In genomic region chr7:143826578-143826977, GRCh38 we compare ENCODE assay signal across 5 cellular contexts.
A peak's percentile ranks its signal among the peaks of the same experiment; 100 is the strongest.
DNase-seq lines count a peak whose midpoint lies in the region; ATAC-seq lines count a peak whose summit lies in the region.
"Not testable (repeated sequence)": the region's sequence is repeated elsewhere in the genome, so short reads cannot be mapped to it uniquely, and the experiment has no call there.

No MANE protein-coding gene starts in this region.

- peak; percentile 32 for ATAC-seq in SK-N-SH treated with all-trans-retinoic acid at 6 μM for 48 hours
- ATAC-seq in activated T-cell treated with anti-CD3 and anti-CD28 coated beads, Interleukin-2, amount 50 U/mL, for 4 hours = peak; percentile 27 to 35
- peak; percentile 69 for ATAC-seq in activated T-helper 17 cell treated with anti-CD3 and anti-CD28 coated beads, Interleukin-2, amount 50 U/mL, for 72 hours (replicated peaks)
- peak; percentile 76 for ATAC-seq in activated naive CD8-positive, alpha-beta T cell treated with anti-CD3 and anti-CD28 coated beads, Interleukin-2, amount 50 U/mL, for 24 hours
- peak; percentile 36 for ATAC-seq in stimulated activated effector memory CD8-positive, alpha-beta T cell treated with anti-CD3 and anti-CD28 coated beads, Interleukin-12 subunit alpha, Interleukin-12 subunit beta, amount 100 ng/mL, for 72 hours

- not testable (repeated sequence) for H3K4me3 Mint-ChIP-seq in activated T-cell treated with anti-CD3 and anti-CD28 coated beads, Interleukin-2, amount 50 U/mL, for 4 hours; activated T-helper 17 cell treated with anti-CD3 and anti-CD28 coated beads, Interleukin-2, amount 50 U/mL, for 72 hours; activated naive CD8-positive, alpha-beta T cell treated with anti-CD3 and anti-CD28 coated beads, Interleukin-2, amount 50 U/mL, for 24 hours; stimulated activated effector memory CD8-positive, alpha-beta T cell treated with anti-CD3 and anti-CD28 coated beads, Interleukin-12 subunit alpha, Interleukin-12 subunit beta, amount 100 ng/mL, for 72 hours

- H3K4me1 Mint-ChIP-seq in activated T-cell treated with anti-CD3 and anti-CD28 coated beads, Interleukin-2, amount 50 U/mL, for 4 hours (ENCODE audit: low read depth); activated T-helper 17 cell treated with anti-CD3 and anti-CD28 coated beads, Interleukin-2, amount 50 U/mL, for 72 hours; activated naive CD8-positive, alpha-beta T cell treated with anti-CD3 and anti-CD28 coated beads, Interleukin-2, amount 50 U/mL, for 24 hours; stimulated activated effector memory CD8-positive, alpha-beta T cell treated with anti-CD3 and anti-CD28 coated beads, Interleukin-12 subunit alpha, Interleukin-12 subunit beta, amount 100 ng/mL, for 72 hours: not testable (repeated sequence)

- not testable (repeated sequence) for DNase-seq in activated T-cell treated with anti-CD3 and anti-CD28 coated beads, Interleukin-2, amount 50 U/mL, for 4 hours; activated naive CD8-positive, alpha-beta T cell treated with anti-CD3 and anti-CD28 coated beads, Interleukin-2, amount 50 U/mL, for 24 hours; stimulated activated effector memory CD8-positive, alpha-beta T cell treated with anti-CD3 and anti-CD28 coated beads, Interleukin-12 subunit alpha, Interleukin-12 subunit beta, amount 100 ng/mL, for 72 hours (ENCODE audit: low spot score in 2 of 2)

- not testable (repeated sequence) for H3K27ac Mint-ChIP-seq in activated T-helper 17 cell treated with anti-CD3 and anti-CD28 coated beads, Interleukin-2, amount 50 U/mL, for 72 hours; activated naive CD8-positive, alpha-beta T cell treated with anti-CD3 and anti-CD28 coated beads, Interleukin-2, amount 50 U/mL, for 24 hours; stimulated activated effector memory CD8-positive, alpha-beta T cell treated with anti-CD3 and anti-CD28 coated beads, Interleukin-12 subunit alpha, Interleukin-12 subunit beta, amount 100 ng/mL, for 72 hours

- H3K9me3 Mint-ChIP-seq in activated T-cell treated with anti-CD3 and anti-CD28 coated beads, Interleukin-2, amount 50 U/mL, for 4 hours; activated T-helper 17 cell treated with anti-CD3 and anti-CD28 coated beads, Interleukin-2, amount 50 U/mL, for 72 hours; activated naive CD8-positive, alpha-beta T cell treated with anti-CD3 and anti-CD28 coated beads, Interleukin-2, amount 50 U/mL, for 24 hours; stimulated activated effector memory CD8-positive, alpha-beta T cell treated with anti-CD3 and anti-CD28 coated beads, Interleukin-12 subunit alpha, Interleukin-12 subunit beta, amount 100 ng/mL, for 72 hours: not testable (repeated sequence)

- H3K36me3 Mint-ChIP-seq in activated T-cell treated with anti-CD3 and anti-CD28 coated beads, Interleukin-2, amount 50 U/mL, for 4 hours (ENCODE audit: insufficient read depth); activated T-helper 17 cell treated with anti-CD3 and anti-CD28 coated beads, Interleukin-2, amount 50 U/mL, for 72 hours (ENCODE audit: low read depth); activated naive CD8-positive, alpha-beta T cell treated with anti-CD3 and anti-CD28 coated beads, Interleukin-2, amount 50 U/mL, for 24 hours (ENCODE audit: low read depth); stimulated activated effector memory CD8-positive, alpha-beta T cell treated with anti-CD3 and anti-CD28 coated beads, Interleukin-12 subunit alpha, Interleukin-12 subunit beta, amount 100 ng/mL, for 72 hours: not testable (repeated sequence)

- H3K27me3 Mint-ChIP-seq in activated T-cell treated with anti-CD3 and anti-CD28 coated beads, Interleukin-2, amount 50 U/mL, for 4 hours (ENCODE audit: low read depth); activated T-helper 17 cell treated with anti-CD3 and anti-CD28 coated beads, Interleukin-2, amount 50 U/mL, for 72 hours; activated naive CD8-positive, alpha-beta T cell treated with anti-CD3 and anti-CD28 coated beads, Interleukin-2, amount 50 U/mL, for 24 hours: not testable (repeated sequence)
